Comparison of ENCODE assay signal across 10 cellular contexts in genomic region chr19:43675269-43675879, GRCh38. TPM values are rescaled to one million over a fixed set of nuclear protein-coding genes. Genes with fewer than 3 reads are reported as not detected.
DNase-seq lines count a peak whose midpoint lies in the region; FAIRE-seq and TF ChIP-seq lines count a peak whose summit lies in the region.
"Had no signal": no experiment of that assay in that cellular context is flagged by ENCODE, and none has a peak within 500 bp of the region (broad histone marks: within the 10 kb centered on the region; RNA-seq: fewer than 3 reads in every experiment).

No MANE protein-coding gene starts in this region.

- no peaks in the 10 kb centered on the region for H3K27me3 Mint-ChIP-seq in dendritic cell treated with granulocyte-macrophage colony-stimulating factor and Interleukin-4, amounts not matched to agents 40 ng/mL and 50 ng/mL, for 4 days

- DNase-seq in DMS79 treated with DMSO at 0.1 percent for 48 hours (lab: John Stamatoyannopoulos, UW) = peak; percentile 21
- DNase-seq in DMS79 (lab: John Stamatoyannopoulos, UW) = no peak
- peak; percentile 77 for DNase-seq in NCI-H2029 treated with DMSO at 0.1 percent for 48 hours (lab: John Stamatoyannopoulos, UW)
- DNase-seq in small intestine = peak; percentile 99
- no peak for DNase-seq in GOT3 (lab: John Stamatoyannopoulos, UW)
- no peak for DNase-seq in ascending aorta (ENCODE audit: low spot score in 2 of 2)
- DNase-seq in HuH-7.5 (ENCODE audit: low spot score) = no peak
- DNase-seq: activated effector memory CD4-positive, alpha-beta T cell treated with anti-CD3 and anti-CD28 coated beads, Interleukin-2, amount 50 U/mL, for 16 hours; psoas muscle had no signal

- no peak for FAIRE-seq in small intestine (lab: Jason Lieb, UNC)

- no peaks in the 10 kb centered on the region for H3K36me3 ChIP-seq in small intestine (ENCODE audit: control insufficient read depth in 2 of 2, insufficient read depth in 2 of 2, low read length in 2 of 2)
- H3K36me3 ChIP-seq in ascending aorta = no peaks in the 10 kb centered on the region

- H3K4me3 ChIP-seq in small intestine (ENCODE audit: low read depth in 1 of 2, low read length in 2 of 2) (no peak overlapping the region), ascending aorta (no peak overlapping the region)
- H3K4me3 ChIP-seq: psoas muscle had no signal

- H3K9me3 ChIP-seq in small intestine (ENCODE audit: control insufficient read depth, low read depth) = no peaks in the 10 kb centered on the region
- no peaks in the 10 kb centered on the region for H3K9me3 ChIP-seq in ascending aorta
- H3K9me3 ChIP-seq: psoas muscle had no signal

- peaks cover 44% of the 10 kb centered on the region for H3K4me1 Mint-ChIP-seq in dendritic cell treated with granulocyte-macrophage colony-stimulating factor and Interleukin-4, amounts not matched to agents 40 ng/mL and 50 ng/mL, for 4 days (ENCODE audit: low read depth)

- TF ChIP-seq CTCF in ascending aorta (IDR thresholded peaks at IDR 0.05) = no peak

- H3K9me3 Mint-ChIP-seq in dendritic cell treated with granulocyte-macrophage colony-stimulating factor and Interleukin-4, amounts not matched to agents 40 ng/mL and 50 ng/mL, for 4 days = no peaks in the 10 kb centered on the region

- H3K4me3 Mint-ChIP-seq in dendritic cell treated with granulocyte-macrophage colony-stimulating factor and Interleukin-4, amounts not matched to agents 40 ng/mL and 50 ng/mL, for 4 days = peak overlapping the region; percentile 39

- peaks cover 0 to 3% of the 10 kb centered on the region in 2 donors for H3K4me1 ChIP-seq in small intestine (ENCODE audit: control insufficient read depth in 2 of 2, insufficient read depth in 1 of 2, low read depth in 1 of 2, low read length in 1 of 2)
- peaks cover 0 to 2% of the 10 kb centered on the region in 2 donors for H3K4me1 ChIP-seq in ascending aorta
- H3K4me1 ChIP-seq: psoas muscle had no signal

- H3K27ac Mint-ChIP-seq in dendritic cell treated with granulocyte-macrophage colony-stimulating factor and Interleukin-4, amounts not matched to agents 40 ng/mL and 50 ng/mL, for 4 days = peak overlapping the region; percentile 80

- H3K27me3 ChIP-seq in small intestine (ENCODE audit: control insufficient read depth in 2 of 2, insufficient read depth in 2 of 2, low read length in 2 of 2) (no peaks in the 10 kb centered on the region), ascending aorta (no peaks in the 10 kb centered on the region)

- intact Hi-C loops in dendritic cell treated with granulocyte-macrophage colony-stimulating factor and Interleukin-4, amounts not matched to agents 40 ng/mL and 50 ng/mL, for 4 days (cut with micrococcal nuclease) = no loop called here
- intact Hi-C loops in ascending aorta (cut with DNase I) = no loop called here

- 8 to 19% (median 13%) methylated on average over 8 of the region's 8 CpGs for WGBS in small intestine, 3 donors

- no peaks in the 10 kb centered on the region for H3K36me3 Mint-ChIP-seq in dendritic cell treated with granulocyte-macrophage colony-stimulating factor and Interleukin-4, amounts not matched to agents 40 ng/mL and 50 ng/mL, for 4 days (ENCODE audit: low read depth)

- H3K27ac ChIP-seq in small intestine (ENCODE audit: low read depth in 1 of 2, low read length in 1 of 2) (peak overlapping the region; percentile 95), ascending aorta (no peak overlapping the region)
- H3K27ac ChIP-seq: psoas muscle had no signal

RNA-seq across cellular contexts. Expression of gene PLAUR, which starts 5.4 kb away (rescaled TPM):
- 10 to 100 TPM in 2 of 3 donors, 1 to 10 TPM in 1; 4.9 to 17.6 (median 14.1) TPM for polyA plus RNA-seq in small intestine
- total RNA-seq in ascending aorta = 30.2 TPM

RNA-seq across cellular contexts. Expression of gene CADM4, which starts 35.7 kb away (rescaled TPM):
- polyA plus RNA-seq in small intestine = 1 to 10 TPM in 2 of 3 donors, not detected in 1; 1.1 to 6.8 TPM
- 3.5 TPM for total RNA-seq in ascending aorta

RNA-seq across cellular contexts. Expression of gene IRGC, which starts 40.5 kb away (rescaled TPM):
- polyA plus RNA-seq in small intestine = not detected
- not detected for total RNA-seq in ascending aorta
- total RNA-seq: psoas muscle had no signal
- polyA plus RNA-seq: psoas muscle had no signal

RNA-seq across cellular contexts. Expression of gene ZNF428, which starts 55.9 kb away (rescaled TPM):
- polyA plus RNA-seq in small intestine = 10 to 100 TPM; 16.8 to 43.2 (median 20.3) TPM
- total RNA-seq in ascending aorta = 37.3 TPM

Comparison
In these comparisons a context has a peak if more than half of its experiments do, and no peak if none do; other contexts are left out.
1. DNase-seq: peak in DMS79 treated with DMSO at 0.1 percent for 48 hours (single experiment), NCI-H2029 treated with DMSO at 0.1 percent for 48 hours (single experiment) and small intestine (single experiment); none in DMS79 (single experiment), GOT3 (single experiment), ascending aorta (0 of 2) and HuH-7.5 (single experiment).
2. H3K27ac ChIP-seq: peak in small intestine (2 of 2); none in ascending aorta (0 of 2).